In genomic region chr9:89448381-89448780, GRCh38 we compare ENCODE assay signal across 12 cellular contexts. TPM values are rescaled to one million over a fixed set of nuclear protein-coding genes. Genes with fewer than 3 reads are reported as not detected.
A peak's percentile ranks its signal among the peaks of the same experiment; 100 is the strongest.
DNase-seq lines count a peak whose midpoint lies in the region; ATAC-seq, FAIRE-seq and TF ChIP-seq lines count a peak whose summit lies in the region.
"Had no signal": no experiment of that assay in that cellular context is flagged by ENCODE, and none has a peak within 500 bp of the region (broad histone marks: within the 10 kb centered on the region; RNA-seq: fewer than 3 reads in every experiment).

No MANE protein-coding gene starts in this region.

- H3K27ac Mint-ChIP-seq in T-cell, result peak overlapping the region; percentile 94 to 96

- TF ChIP-seq CTCF in GM13977 (IDR thresholded peaks at IDR 0.05; ENCODE audit: extremely low read depth, insufficient read depth, missing control alignments) (no peak), GM12878 (IDR thresholded peaks at IDR 0.05 in 2 of 3, conservative IDR thresholded peaks at IDR 0.05 in 1 of 3; ENCODE audit: control insufficient read depth in 2 of 3, extremely low read depth in 1 of 3, insufficient read depth in 1 of 3, low read depth in 3 of 3, low read length in 3 of 3) (no peak), spleen (IDR thresholded peaks at IDR 0.05 in 8 of 11, conservative IDR thresholded peaks at IDR 0.05 in 3 of 11) (no peak)

- peaks cover 93 to 96% (median 94%) of the 10 kb centered on the region in 3 donors for H3K4me1 Mint-ChIP-seq in T-cell

- no peak for TF ChIP-seq EP300 in GM12878 (IDR thresholded peaks at IDR 0.05; ENCODE audit: borderline replicate concordance in 1 of 2, control insufficient read depth in 1 of 2, low read depth in 2 of 2, low read length in 2 of 2)

- no TSS peak for BruUV-seq in GM12878 (replicated peaks; lab: Mats Ljungman, UMichigan)

- no peaks in the 10 kb centered on the region for H3K9me3 Mint-ChIP-seq in T-cell

- peak; percentile 75 for DNase-seq in GM13977 (ENCODE audit: low spot score)
- peak in 23 of 34 experiments; percentile 30 to 62 (median 41) for DNase-seq in T-cell
- DNase-seq in GM12878 (ENCODE audit: low read depth, low spot score), result no peak
- DNase-seq in spleen, result peak; percentile 77
- no peak for DNase-seq in HK-2 (ENCODE audit: unreplicated experiment)
- no peak for DNase-seq in GOT3 (lab: John Stamatoyannopoulos, UW)
- no peak for DNase-seq in NCI-H2171 (lab: John Stamatoyannopoulos, UW)
- DNase-seq: brain microvascular endothelial cell, GDM1, NCI-H2081 had no signal

- H3K4me3 Mint-ChIP-seq in T-cell, result peak overlapping the region; percentile 13 to 72 (median 71)

- ATAC-seq in T-cell (replicated peaks in 1 of 4), result peak in 2 of 4 experiments; percentile 23 to 41
- peak; percentile 71 for ATAC-seq in GM12878
- ATAC-seq in GM19395 (IDR thresholded peaks at IDR 0.05; ENCODE audit: unreplicated experiment), result no peak
- ATAC-seq: SK-N-SH treated with all-trans-retinoic acid at 6 μM for 48 hours had no signal

- peaks cover 20% of the 10 kb centered on the region in 2 experiments; a peak in 3 of 4 replicates for H3K36me3 ChIP-seq in GM12878 (ENCODE audit: control insufficient read depth in 2 of 2, insufficient read depth in 2 of 2, low read length in 1 of 2)
- H3K36me3 ChIP-seq in spleen, result peaks cover 0 to 77% (median 8%) of the 10 kb centered on the region in 6 donors
- H3K36me3 ChIP-seq: brain microvascular endothelial cell had no signal

- H3K9me3 ChIP-seq in GM12878 (replicated peaks; ENCODE audit: control insufficient read depth, insufficient read depth, low read length) (no peaks in the 10 kb centered on the region), spleen (no peaks in the 10 kb centered on the region)

- H3K27ac ChIP-seq in GM12878 (ENCODE audit: control insufficient read depth, insufficient read depth) (no peak overlapping the region; the same call in 1 of the 2 replicates), spleen (peak overlapping the region in 3 of 8 donors; percentile 31 to 61 (median 42))
- H3K27ac ChIP-seq: brain microvascular endothelial cell had no signal

- SMC1A ChIA-PET in GM12878 (lab: Charles Lee; ENCODE audit: uncharacterized antibody, unreplicated experiment), result interaction anchor here (1.0 to 4.6 kb wide), 4 partner anchors 14 to 102 kb away, joined by 3 to 17 read pairs (median 4); no protein-coding TSS in a partner anchor

- no peaks in the 10 kb centered on the region for H3K27me3 Mint-ChIP-seq in T-cell

- no peaks in the 10 kb centered on the region for H4K20me1 ChIP-seq in GM12878 (ENCODE audit: control insufficient read depth, insufficient read depth)

- RAD21 ChIA-PET in GM12878 (lab: Charles Lee; ENCODE audit: unreplicated experiment), result interaction anchor here (0.9 to 2.6 kb wide), 7 partner anchors 9 to 100 kb away, joined by 3 to 16 read pairs (median 4); no protein-coding TSS in a partner anchor

- no peak for FAIRE-seq in GM12878 (lab: Jason Lieb, UNC)

- H3K36me3 Mint-ChIP-seq in T-cell, result peaks cover 46% of the 10 kb centered on the region

- no peak overlapping the region for H3K4me2 ChIP-seq in GM12878 (ENCODE audit: control insufficient read depth, insufficient read depth)

- TF ChIP-seq POLR2A in GM12878 (IDR thresholded peaks at IDR 0.05; ENCODE audit: low read depth, low read length) (peak; percentile 10; the same call in 1 of the 2 replicates), spleen (IDR thresholded peaks at IDR 0.05) (no peak)

- H3K79me2 ChIP-seq in GM12878 (ENCODE audit: control insufficient read depth, insufficient read depth, low read length), result peaks cover 18% of the 10 kb centered on the region

- no peak overlapping the region for H2AFZ ChIP-seq in GM12878 (ENCODE audit: control insufficient read depth, low read depth, low read length)

- H3K4me3 ChIP-seq in GM12878, result no peak overlapping the region
- peak overlapping the region in 1 of 8 donors; percentile 5 for H3K4me3 ChIP-seq in spleen

- CTCF ChIA-PET in T-cell (lab: Charles Lee), result interaction anchor here in 1 of 2 donors (0.7 to 2.3 kb wide), 3 partner anchors 11 to 100 kb away, joined by 3 to 8 read pairs (median 4); no protein-coding TSS in a partner anchor
- CTCF ChIA-PET in GM12878 (lab: Yijun Ruan, JAX), result interaction anchor here (1.1 to 1.6 kb wide), 3 partner anchors 20 to 101 kb away, joined by 4 to 9 read pairs (median 6); no protein-coding TSS in a partner anchor

- POLR2A ChIA-PET in T-cell (lab: Charles Lee), result interaction anchor here (0.7 to 0.9 kb wide), 2 partner anchors 16 to 82 kb away, joined by 3 read pairs; no protein-coding TSS in a partner anchor
- POLR2A ChIA-PET in GM12878 (lab: Charles Lee), result interaction anchor here (0.5 to 1.8 kb wide), 5 partner anchors 12 to 310 kb away, joined by 3 to 4 read pairs (median 4); no protein-coding TSS in a partner anchor

- in situ Hi-C loops in GM13977 (cut with MboI; ENCODE audit: low pct_unique_long_range_greater_than_20kb, low sequenced_read_pairs, unreplicated experiment) (loop anchor here (10.0 kb wide), 1 partner anchor 96 kb away; no protein-coding TSS in a partner anchor), GM12878 (cut with MboI) (no loop called here)

- H3K9ac ChIP-seq in GM12878 (ENCODE audit: control insufficient read depth, insufficient read depth, low read length), result no peak overlapping the region

- no peak for TF ChIP-seq RAD21 in GM12878 (IDR thresholded peaks at IDR 0.05; ENCODE audit: insufficient read depth, low read depth, low read length)

- intact Hi-C loops in GM12878 (cut with micrococcal nuclease; ENCODE audit: unreplicated experiment) (no loop called here), spleen (cut with DNase I; ENCODE audit: low total_unique reads) (no loop called here)

- H3K4me1 ChIP-seq in GM12878 (ENCODE audit: control insufficient read depth, insufficient read depth, low read length) (peaks cover 20% of the 10 kb centered on the region), spleen (peaks cover 14 to 88% (median 59%) of the 10 kb centered on the region in 6 donors)

- no peaks in the 10 kb centered on the region for H3K27me3 ChIP-seq in GM12878 (replicated peaks in 1 of 2; ENCODE audit: control insufficient read depth in 2 of 2, insufficient read depth in 2 of 2, low read length in 1 of 2)
- H3K27me3 ChIP-seq in spleen (replicated peaks in 1 of 7), result no peaks in the 10 kb centered on the region
- H3K27me3 ChIP-seq: brain microvascular endothelial cell had no signal

- WGBS in GM12878 (ENCODE audit: insufficient coverage, insufficient replicate concordance, low lambda C conversion rate, missing lambda C conversion rate), result 41% methylated on average over 11 of the region's 11 CpGs
- WGBS in spleen, 5 donors, result 48 to 75% (median 57%) methylated on average over 11 of the region's 11 CpGs

TF ChIP-seq in GM12878, 131 proteins besides CTCF, POLR2A, EP300 and RAD21 (continues in another document):
- TF ChIP-seq NFYA (IDR thresholded peaks at IDR 0.05; ENCODE audit: borderline replicate concordance, low read depth, low read length) (no peak), NR2C1 (IDR thresholded peaks at IDR 0.05) (no peak), ATF3 (IDR thresholded peaks at IDR 0.05; ENCODE audit: borderline replicate concordance, extremely low read depth, low read depth, low read length) (no peak), DPF2 (IDR thresholded peaks at IDR 0.05) (peak; percentile 38; the same call in 1 of the 2 replicates), RUNX3 (IDR thresholded peaks at IDR 0.05; ENCODE audit: low read length) (peak; percentile 61), IKZF2 (IDR thresholded peaks at IDR 0.05) (peak; percentile 10 to 18; a peak in 1 of 4 replicates), RELB (IDR thresholded peaks at IDR 0.05; ENCODE audit: low read depth) (no peak), MXI1 (IDR thresholded peaks at IDR 0.05; ENCODE audit: low read depth, low read length) (peak; percentile 39; the same call in 1 of the 2 replicates), NFIC (IDR thresholded peaks at IDR 0.05; ENCODE audit: low read depth, low read length) (no peak), MEF2A (IDR thresholded peaks at IDR 0.05; ENCODE audit: insufficient read depth, low read depth, low read length) (no peak), POLR2AphosphoS2 (IDR thresholded peaks at IDR 0.05; ENCODE audit: low read depth, low read length) (no peak)

RNA-seq across cellular contexts. Expression of gene SEMA4D, which starts 49.5 kb away (rescaled TPM):
- total RNA-seq in T-cell (100 to 1,000 TPM; 347 to 585 (median 434) TPM), GM12878 (2014; rRNA removed) (42.2 and 49.8 TPM in 2 replicates), GM12878 (2014; rRNA removed; fragmentation: Illumina TruSeq; extraction: Trizol) (34.9 and 40.6 TPM in 2 replicates), GM12878 (2021) (120 and 136 TPM in 2 replicates), spleen (100 to 1,000 TPM in 6 of 7 donors, 10 to 100 TPM in 1; 81.6 to 193 (median 171) TPM)
- total RNA-seq in GM12878 (2013; cell fraction: nucleolus; rRNA removed), result 179 and 180 TPM in 2 replicates
- polyA plus RNA-seq in GM12878 (2011; ENCODE audit: low read depth), result 38.6 TPM
- polyA plus RNA-seq in GM12878 (2011; rRNA removed) (24.7 and 30.8 TPM in 2 replicates), GM12878 (2014; fragmentation: Illumina TruSeq; extraction: Trizol) (31.9 and 57.1 TPM in 2 replicates), GM12878 (2014; fragmentation: Nextera tagmentation; extraction: Ambion mirVana) (10 to 100 TPM; 15.1 to 22.7 TPM), GM12878 (2014; rRNA removed) (55.0 and 64.8 TPM in 2 replicates), GM12878 (2016; fragmentation: Nextera tagmentation; extraction: Ambion mirVana) (10 to 100 TPM; 35.1 to 44.1 TPM), spleen (10 to 100 TPM; 23.0 to 32.3 (median 31.5) TPM)
- polyA plus RNA-seq in GM12878 (2011; cell fraction: cytosol; rRNA removed), result 36.3 and 42.2 TPM in 2 replicates
- 273 and 286 TPM in 2 replicates for polyA plus RNA-seq in GM12878 (2011; cell fraction: nucleus; rRNA removed)
- 68.5 and 75.6 TPM in 2 replicates for polyA plus RNA-seq in GM12878 (2012)
- polyA minus RNA-seq in GM12878 (2011; rRNA and poly(A)+ RNA removed), result 35.0 and 57.4 TPM in 2 replicates
- 40.2 and 46.0 TPM in 2 replicates for polyA minus RNA-seq in GM12878 (2011; cell fraction: cytosol; rRNA and poly(A)+ RNA removed)
- 77.4 and 123 TPM in 2 replicates for polyA minus RNA-seq in GM12878 (2011; cell fraction: nucleus; rRNA and poly(A)+ RNA removed)

Comparison
In these comparisons a context has a peak if more than half of its experiments do, and no peak if none do; other contexts are left out.
1. DNase-seq: peak in GM13977 (single experiment), T-cell (23 of 34) and spleen (single experiment); none in GM12878 (single experiment), HK-2 (single experiment), GOT3 (single experiment) and NCI-H2171 (single experiment).